Comparison of ENCODE assay signal across 11 cellular contexts in genomic region chr4:152258804-152259708, GRCh38.
DNase-seq lines count a peak whose midpoint lies in the region; ATAC-seq, FAIRE-seq and TF ChIP-seq lines count a peak whose summit lies in the region.
"Had no signal": no experiment of that assay in that cellular context is flagged by ENCODE, and none has a peak within 500 bp of the region (broad histone marks: within the 10 kb centered on the region; RNA-seq: fewer than 3 reads in every experiment).

No MANE protein-coding gene starts in this region.

- no peaks in the 10 kb centered on the region for H3K27me3 ChIP-seq in BLaER1
- no peaks in the 10 kb centered on the region for H3K27me3 ChIP-seq in HUES64 (ENCODE audit: insufficient read depth, low read length)
- no peaks in the 10 kb centered on the region for H3K27me3 ChIP-seq in breast epithelium

- H3K9ac ChIP-seq in BLaER1 (0 out of 2 replicates have a peak overlapping the region, but pooled peaks have one; percentile 32), HUES64 (ENCODE audit: low read depth, low read length) (no peak overlapping the region)

- H3K9me3 ChIP-seq in BLaER1, result peaks cover 7% of the 10 kb centered on the region; the same call in 1 of the 2 replicates
- H3K9me3 ChIP-seq in HUES64 (ENCODE audit: insufficient read depth, low read depth, low read length), result no peaks in the 10 kb centered on the region; the same call in 1 of the 2 replicates
- peaks cover 0 to 6% of the 10 kb centered on the region in 2 donors for H3K9me3 ChIP-seq in breast epithelium

- no peak for TF ChIP-seq CTCF in breast epithelium (IDR thresholded peaks at IDR 0.05)

- no peak for ATAC-seq in GM18873 (IDR thresholded peaks at IDR 0.05; ENCODE audit: low FRiP score, unreplicated experiment)
- no peak for ATAC-seq in HG03442 (IDR thresholded peaks at IDR 0.05; ENCODE audit: unreplicated experiment)

- TF ChIP-seq POLR2A in breast epithelium (IDR thresholded peaks at IDR 0.05) (no peak), GM12892 (IDR thresholded peaks at IDR 0.05; ENCODE audit: low read depth, low read length) (no peak)

- peak overlapping the region; percentile 33; the same call in 1 of the 2 replicates for H3K27ac ChIP-seq in BLaER1
- H3K27ac ChIP-seq in HUES64 (ENCODE audit: low read depth, low read length), result peak overlapping the region; percentile 45
- H3K27ac ChIP-seq in breast epithelium, result peak overlapping the region; percentile 50 to 65

- H3K4me1 ChIP-seq in BLaER1, result peaks cover 46% of the 10 kb centered on the region
- peaks cover 11% of the 10 kb centered on the region; the same call in 1 of the 2 replicates for H3K4me1 ChIP-seq in HUES64 (ENCODE audit: insufficient read depth, low read length)
- no peaks in the 10 kb centered on the region for H3K4me1 ChIP-seq in breast epithelium

- intact Hi-C loops in breast epithelium (cut with DNase I; ENCODE audit: low total_unique reads), result no loop called here

- H3K4me3 ChIP-seq in BLaER1 (0 out of 2 replicates have a peak overlapping the region, but pooled peaks have one; percentile 10), HUES64 (ENCODE audit: low read length) (no peak overlapping the region), breast epithelium (no peak overlapping the region)

- FAIRE-seq in GM12892 (lab: Jason Lieb, UNC), result no peak

- H3K36me3 ChIP-seq in BLaER1 (no peaks in the 10 kb centered on the region), HUES64 (ENCODE audit: insufficient read depth, low read length) (no peaks in the 10 kb centered on the region), breast epithelium (no peaks in the 10 kb centered on the region)

- peak overlapping the region; percentile 67 for H3K4me2 ChIP-seq in BLaER1

- 84% methylated on average over 8 of the region's 8 CpGs for WGBS in HUES64

- H4K20me1 ChIP-seq in BLaER1, result no peaks in the 10 kb centered on the region

- DNase-seq in breast epithelium (ENCODE audit: low spot score in 2 of 2), result no peak
- DNase-seq in lung microvascular endothelial cell (ENCODE audit: low read depth in 2 of 2), result peak; percentile 81 to 95
- DNase-seq in GM12892 (ENCODE audit: insufficient read length), result no peak
- DNase-seq in OCI-M2 (lab: John Stamatoyannopoulos, UW; ENCODE audit: unreplicated experiment), result no peak
- DNase-seq: activated CD8-positive, alpha-beta memory T cell treated with anti-CD3 and anti-CD28 coated beads for 24 hours; DMS 273 treated with DMSO at 0.1 percent for 48 hours; naive B cell had no signal

Comparison
In these comparisons a context has a peak if more than half of its experiments do, and no peak if none do; other contexts are left out.
1. DNase-seq: peak in lung microvascular endothelial cell (2 of 2); none in breast epithelium (0 of 2), GM12892 (single experiment) and OCI-M2 (single experiment).
2. Peak in every context shown above with its lines, with median percentiles within 50 percentile points of each other: H3K27ac ChIP-seq.